Comparison of ENCODE assay signal across 8 cellular contexts in genomic region chr3:132343018-132343612, GRCh38. TPM values are rescaled to one million over a fixed set of nuclear protein-coding genes. Genes with fewer than 3 reads are reported as not detected.
DNase-seq lines count a peak whose midpoint lies in the region; ATAC-seq, FAIRE-seq and TF ChIP-seq lines count a peak whose summit lies in the region.

No MANE protein-coding gene starts in this region.

- ATAC-seq in Panc1 (peak; percentile 79; the same call in 1 of the 2 replicates), upper lobe of left lung (ENCODE audit: low FRiP score in 2 of 2) (peak; percentile 73 to 91), T-helper 17 cell (no peak)

- no peaks in the 10 kb centered on the region for H3K9me3 ChIP-seq in BLaER1 treated with 17β-estradiol and CSF1 and Interleukin-3, amounts not matched to agents 10 nM and 100 nM (replicated peaks in 1 of 11)
- H3K9me3 ChIP-seq in Panc1 (ENCODE audit: control insufficient read depth, insufficient read depth, low read depth, low read length) = no peaks in the 10 kb centered on the region
- H3K9me3 ChIP-seq in liver (ENCODE audit: control insufficient read depth in 4 of 4, low read length in 3 of 4) = no peaks in the 10 kb centered on the region
- H3K9me3 ChIP-seq in upper lobe of left lung = no peaks in the 10 kb centered on the region
- H3K9me3 ChIP-seq in T-helper 17 cell (ENCODE audit: control insufficient read depth, low read length, poor library complexity, severe bottlenecking) = no peaks in the 10 kb centered on the region

- TF ChIP-seq CTCF in Panc1 (IDR thresholded peaks at IDR 0.05) (peak; percentile 83), liver (IDR thresholded peaks at IDR 0.05; ENCODE audit: low read depth, low read length, missing input control) (peak; percentile 77), upper lobe of left lung (IDR thresholded peaks at IDR 0.05) (peak; percentile 67 to 91 (median 81))

- peak; percentile 85 to 92 for TF ChIP-seq RAD21 in liver (IDR thresholded peaks at IDR 0.05)

- peak; percentile 66 for FAIRE-seq in GM18507 (lab: Jason Lieb, UNC)

- 1% methylated on average over 6 of the region's 6 CpGs for WGBS in liver
- 2 to 9% methylated on average over 6 of the region's 6 CpGs for WGBS in upper lobe of left lung, 2 donors

- peak overlapping the region in 6 of 11 experiments; percentile 17 to 76 (median 62); a peak in 8 of 22 replicates for H3K4me2 ChIP-seq in BLaER1 treated with 17β-estradiol and CSF1 and Interleukin-3, amounts not matched to agents 10 nM and 100 nM

- peaks cover 69% of the 10 kb centered on the region for H3K36me3 Mint-ChIP-seq in dendritic cell treated with granulocyte-macrophage colony-stimulating factor and Interleukin-4, amounts not matched to agents 40 ng/mL and 50 ng/mL, for 4 days (ENCODE audit: low read depth)
- H3K36me3 Mint-ChIP-seq in T-helper 17 cell (ENCODE audit: low read depth) = no peaks in the 10 kb centered on the region

- TF ChIP-seq POLR2A in upper lobe of left lung (IDR thresholded peaks at IDR 0.05) = no peak

- H3K36me3 ChIP-seq in BLaER1 treated with 17β-estradiol and CSF1 and Interleukin-3, amounts not matched to agents 10 nM and 100 nM = peaks cover 0 to 83% (median 0%) of the 10 kb centered on the region in 11 experiments; a peak in 6 of 22 replicates
- H3K36me3 ChIP-seq in Panc1 (ENCODE audit: control insufficient read depth, insufficient read depth, low read length) = no peaks in the 10 kb centered on the region
- no peaks in the 10 kb centered on the region for H3K36me3 ChIP-seq in liver (ENCODE audit: control insufficient read depth in 4 of 4, insufficient read depth in 3 of 4, low read depth in 1 of 4, low read length in 3 of 4)
- no peaks in the 10 kb centered on the region for H3K36me3 ChIP-seq in upper lobe of left lung

- BruUV-seq in Panc1 (replicated peaks; lab: Mats Ljungman, UMichigan) = no TSS peak

- H3K27ac ChIP-seq in BLaER1 treated with 17β-estradiol and CSF1 and Interleukin-3, amounts not matched to agents 10 nM and 100 nM = peak overlapping the region in 2 of 11 experiments; percentile 36 to 49; a peak in 3 of 22 replicates
- no peak overlapping the region for H3K27ac ChIP-seq in Panc1 (ENCODE audit: low read length)
- H3K27ac ChIP-seq in liver (ENCODE audit: low read depth in 1 of 2, low read length in 2 of 2) = no peak overlapping the region
- H3K27ac ChIP-seq in upper lobe of left lung = peak overlapping the region in 1 of 4 donors; percentile 20

- peak overlapping the region; percentile 60 for H3K4me3 Mint-ChIP-seq in dendritic cell treated with granulocyte-macrophage colony-stimulating factor and Interleukin-4, amounts not matched to agents 40 ng/mL and 50 ng/mL, for 4 days
- H3K4me3 Mint-ChIP-seq in T-helper 17 cell = no peak overlapping the region

- TF ChIP-seq EP300 in upper lobe of left lung (IDR thresholded peaks at IDR 0.05) = no peak

- peaks cover 0 to 58% (median 0%) of the 10 kb centered on the region in 11 experiments; a peak in 2 of 22 replicates for H4K20me1 ChIP-seq in BLaER1 treated with 17β-estradiol and CSF1 and Interleukin-3, amounts not matched to agents 10 nM and 100 nM

- H3K9me3 Mint-ChIP-seq in dendritic cell treated with granulocyte-macrophage colony-stimulating factor and Interleukin-4, amounts not matched to agents 40 ng/mL and 50 ng/mL, for 4 days = no peaks in the 10 kb centered on the region

- peak overlapping the region; percentile 71 for H3K27ac Mint-ChIP-seq in dendritic cell treated with granulocyte-macrophage colony-stimulating factor and Interleukin-4, amounts not matched to agents 40 ng/mL and 50 ng/mL, for 4 days
- no peak overlapping the region for H3K27ac Mint-ChIP-seq in T-helper 17 cell

- H3K27me3 Mint-ChIP-seq in dendritic cell treated with granulocyte-macrophage colony-stimulating factor and Interleukin-4, amounts not matched to agents 40 ng/mL and 50 ng/mL, for 4 days = no peaks in the 10 kb centered on the region
- H3K27me3 Mint-ChIP-seq in T-helper 17 cell = peaks cover 36% of the 10 kb centered on the region

- H3K27me3 ChIP-seq in BLaER1 treated with 17β-estradiol and CSF1 and Interleukin-3, amounts not matched to agents 10 nM and 100 nM = no peaks in the 10 kb centered on the region
- peaks cover 23% of the 10 kb centered on the region for H3K27me3 ChIP-seq in Panc1 (ENCODE audit: control insufficient read depth, insufficient read depth, low read length)
- no peaks in the 10 kb centered on the region for H3K27me3 ChIP-seq in liver (ENCODE audit: control insufficient read depth in 4 of 4, insufficient read depth in 4 of 4, low read length in 3 of 4)
- H3K27me3 ChIP-seq in upper lobe of left lung = no peaks in the 10 kb centered on the region

- H3K9ac ChIP-seq in BLaER1 treated with 17β-estradiol and CSF1 and Interleukin-3, amounts not matched to agents 10 nM and 100 nM = peak overlapping the region in 2 of 11 experiments; percentile 18 to 49; a peak in 3 of 22 replicates
- peak overlapping the region in 1 of 2 donors; percentile 53 for H3K9ac ChIP-seq in liver (ENCODE audit: low read depth in 1 of 2, low read length in 2 of 2)

- intact Hi-C loops in Panc1 (cut with micrococcal nuclease; ENCODE audit: unreplicated experiment) = loop anchor here (1.0 to 10.0 kb wide), 2 partner anchors 90 to 308 kb away; partner anchors contain the start of gene CPNE4
- intact Hi-C loops in dendritic cell treated with granulocyte-macrophage colony-stimulating factor and Interleukin-4, amounts not matched to agents 40 ng/mL and 50 ng/mL, for 4 days (cut with micrococcal nuclease) = loop anchor here (1.0 kb wide), 2 partner anchors 86 to 90 kb away; no protein-coding TSS in a partner anchor

- in situ Hi-C loops in Panc1 (cut with HindIII; ENCODE audit: low pct_unique_long_range_greater_than_20kb, low sequenced_read_pairs) = no loop called here

- peaks cover 20% of the 10 kb centered on the region for H3K4me1 Mint-ChIP-seq in dendritic cell treated with granulocyte-macrophage colony-stimulating factor and Interleukin-4, amounts not matched to agents 40 ng/mL and 50 ng/mL, for 4 days (ENCODE audit: low read depth)
- peaks cover 5% of the 10 kb centered on the region for H3K4me1 Mint-ChIP-seq in T-helper 17 cell

- H3K4me3 ChIP-seq in BLaER1 treated with 17β-estradiol and CSF1 and Interleukin-3, amounts not matched to agents 10 nM and 100 nM = no peak overlapping the region; a peak in 1 of 20 replicates
- H3K4me3 ChIP-seq in Panc1 (ENCODE audit: low read depth in 2 of 2, low read length in 2 of 2) (no peak overlapping the region), liver (ENCODE audit: low read depth in 1 of 3, low read length in 3 of 3) (no peak overlapping the region), upper lobe of left lung (peak overlapping the region in 1 of 4 donors; percentile 14)

- DNase-seq in GM18507 (ENCODE audit: extremely low spot score, insufficient read length, low read depth) (peak; percentile 15), M059J (ENCODE audit: low read depth) (peak; percentile 59), Panc1 (ENCODE audit: low read depth, low spot score) (peak; percentile 43), upper lobe of left lung (peak in 1 of 2 donors; percentile 49), T-helper 17 cell (no peak)

- peaks cover 0 to 52% (median 6%) of the 10 kb centered on the region in 10 experiments; a peak in 10 of 20 replicates for H3K4me1 ChIP-seq in BLaER1 treated with 17β-estradiol and CSF1 and Interleukin-3, amounts not matched to agents 10 nM and 100 nM
- H3K4me1 ChIP-seq in Panc1 (ENCODE audit: control insufficient read depth, insufficient read depth, low read length) (no peaks in the 10 kb centered on the region), liver (ENCODE audit: control insufficient read depth in 4 of 4, insufficient read depth in 4 of 4, low read length in 3 of 4) (peaks cover 0 to 3% (median 0%) of the 10 kb centered on the region in 4 donors), upper lobe of left lung (peaks cover 0 to 18% (median 13%) of the 10 kb centered on the region in 4 donors)

- POLR2A ChIA-PET in Panc1 (lab: Charles Lee) = no interaction called here

- CTCF ChIA-PET in Panc1 (lab: Charles Lee) = interaction anchor here (0.5 to 1.3 kb wide), 3 partner anchors 9 to 245 kb away, joined by 3 to 10 read pairs (median 3); no protein-coding TSS in a partner anchor

TF ChIP-seq in liver, 16 proteins besides CTCF, POLR2A, EP300 and RAD21:
- TF ChIP-seq HNF4G (IDR thresholded peaks at IDR 0.05) (no peak), JUND (IDR thresholded peaks at IDR 0.05) (no peak), ATF3 (IDR thresholded peaks at IDR 0.05) (no peak), GABPA (IDR thresholded peaks at IDR 0.05 in 1 of 2, conservative IDR thresholded peaks at IDR 0.05 in 1 of 2) (no peak), YY1 (IDR thresholded peaks at IDR 0.05) (no peak), TAF1 (conservative IDR thresholded peaks at IDR 0.05) (no peak), FOXA2 (IDR thresholded peaks at IDR 0.05) (no peak)
TF ChIP-seq in liver: peak in this region for 0.

RNA-seq across cellular contexts. Expression of gene ACP3, which starts 25.9 kb away (rescaled TPM):
- total RNA-seq in M059J (2014; rRNA removed; shearing (Covaris generic)) = 0.52 and 1.9 TPM in 2 replicates
- total RNA-seq in Panc1 (2021; ENCODE audit: unreplicated experiment) = not detected
- not detected for polyA plus RNA-seq in Panc1 (2012; ENCODE audit: insufficient read length)
- 1 to 10 TPM; 1.3 to 2.1 TPM for total RNA-seq in liver
- under 1 TPM in 1 of 2 donors, not detected in 1; 0.15 TPM for polyA plus RNA-seq in liver
- total RNA-seq in upper lobe of left lung = 10 to 100 TPM in 5 of 6 donors, 1 to 10 TPM in 1; 8.8 to 21.6 (median 15.4) TPM
- 1 to 10 TPM in 1 of 2 donors, under 1 TPM in 1; 0.34 to 1.5 TPM for total RNA-seq in T-helper 17 cell

Comparison
In these comparisons a context has a peak if more than half of its experiments do, and no peak if none do; other contexts are left out.
1. DNase-seq: peak in GM18507 (single experiment), M059J (single experiment) and Panc1 (single experiment); none in T-helper 17 cell (0 of 3).
2. Peak in every context shown above with its lines, with median percentiles within 50 percentile points of each other: CTCF ChIP-seq.